Comparison of ENCODE assay signal across 9 cellular contexts in the genomic region with DNA sequence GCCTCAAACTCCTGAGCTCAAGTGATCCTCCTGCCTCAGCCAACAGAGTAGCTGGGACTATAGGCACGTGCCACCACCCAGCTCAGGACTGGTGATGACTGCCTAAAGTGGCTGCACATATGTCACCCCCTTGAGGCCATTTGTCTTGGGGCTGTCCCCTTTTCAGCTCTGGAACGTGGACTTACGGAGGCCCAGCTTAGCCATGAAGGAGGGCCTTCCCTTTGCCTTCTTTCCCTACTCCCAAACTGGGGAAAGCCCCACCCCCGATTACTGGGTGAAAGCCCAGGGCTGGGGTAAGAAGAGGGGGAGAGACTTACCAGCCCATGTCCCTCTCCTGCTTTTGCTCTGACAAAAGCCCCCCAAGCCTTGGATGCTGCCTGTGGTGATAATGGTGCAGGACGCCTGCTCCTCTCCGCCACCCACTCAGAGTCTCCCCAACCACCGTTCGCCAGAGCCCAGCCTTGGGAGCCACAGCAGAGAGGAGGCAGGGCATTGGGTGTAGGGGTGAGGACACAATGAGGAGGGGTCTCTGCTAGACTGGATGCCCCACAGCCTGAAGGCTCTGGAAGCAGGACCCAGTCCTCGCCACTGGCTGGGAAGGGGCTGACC. TPM values are rescaled to one million over a fixed set of nuclear protein-coding genes. Genes with fewer than 3 reads are reported as not detected.
DNase-seq lines count a peak whose midpoint lies in the region; ATAC-seq, FAIRE-seq and TF ChIP-seq lines count a peak whose summit lies in the region.
"Had no signal": no experiment of that assay in that cellular context is flagged by ENCODE, and none has a peak within 500 bp of the region (broad histone marks: within the 10 kb centered on the region; RNA-seq: fewer than 3 reads in every experiment).

No MANE protein-coding gene starts in this region.

- no TSS peak for BruUV-seq in GM12878 (replicated peaks; lab: Mats Ljungman, UMichigan)

- FAIRE-seq in GM12891 (lab: Jason Lieb, UNC) (peak; percentile 80), GM12878 (lab: Jason Lieb, UNC) (peak; percentile 78), small intestine (lab: Jason Lieb, UNC) (no peak)

- no peak for TF ChIP-seq RAD21 in GM12878 (IDR thresholded peaks at IDR 0.05; ENCODE audit: insufficient read depth, low read depth, low read length)

- DNase-seq in GM12891 (ENCODE audit: insufficient read length, low spot score) (no peak), NCI-H524 (lab: John Stamatoyannopoulos, UW) (peak; percentile 32 to 69), GM12878 (ENCODE audit: low read depth, low spot score) (no peak), posterior vena cava (ENCODE audit: low spot score) (peak; percentile 62), small intestine (no peak), RKO (ENCODE audit: low spot score) (no peak)
- DNase-seq: NCI-H345 had no signal

- RAD21 ChIA-PET in GM12878 (lab: Charles Lee; ENCODE audit: unreplicated experiment) = interaction anchor here (0.8 to 18.1 kb wide), 11 partner anchors 9 to 380 kb away, joined by 3 to 463 read pairs (median 4); a partner anchor contains a TSS

- SMC1A ChIA-PET in GM12878 (lab: Charles Lee; ENCODE audit: uncharacterized antibody, unreplicated experiment) = interaction anchor here (0.6 to 14.4 kb wide), 9 partner anchors 9 to 341 kb away, joined by 3 to 338 read pairs (median 4); a partner anchor contains a TSS

- TF ChIP-seq CTCF in GM12878 (IDR thresholded peaks at IDR 0.05 in 2 of 3, conservative IDR thresholded peaks at IDR 0.05 in 1 of 3; ENCODE audit: control insufficient read depth in 2 of 3, extremely low read depth in 1 of 3, insufficient read depth in 1 of 3, low read depth in 3 of 3, low read length in 3 of 3) = peak in 2 of 3 experiments; percentile 7 to 15; a peak in 1 of 6 replicates

- peak overlapping the region; percentile 89 for H3K27ac ChIP-seq in GM12878 (ENCODE audit: control insufficient read depth, insufficient read depth)
- peak overlapping the region in 1 of 2 donors; percentile 89 for H3K27ac ChIP-seq in small intestine (ENCODE audit: low read depth in 1 of 2, low read length in 1 of 2)

- TF ChIP-seq POLR2A in GM12891 (IDR thresholded peaks at IDR 0.05; ENCODE audit: low read depth, low read length) (no peak), GM12878 (IDR thresholded peaks at IDR 0.05; ENCODE audit: low read depth, low read length) (no peak)

- peaks cover 27% of the 10 kb centered on the region for H3K79me2 ChIP-seq in GM12878 (ENCODE audit: control insufficient read depth, insufficient read depth, low read length)

- 42% methylated on average over 9 of the region's 9 CpGs for WGBS in GM12878 (ENCODE audit: insufficient coverage, insufficient replicate concordance, low lambda C conversion rate, missing lambda C conversion rate)
- WGBS in small intestine, 3 donors = 75 to 77% (median 77%) methylated on average over 9 of the region's 9 CpGs

- H3K4me2 ChIP-seq in GM12878 (ENCODE audit: control insufficient read depth, insufficient read depth) = peak overlapping the region; percentile 95

- peaks cover 42% of the 10 kb centered on the region for H3K4me1 ChIP-seq in GM12878 (ENCODE audit: control insufficient read depth, insufficient read depth, low read length)
- H3K4me1 ChIP-seq in small intestine (ENCODE audit: control insufficient read depth in 2 of 2, insufficient read depth in 1 of 2, low read depth in 1 of 2, low read length in 1 of 2) = no peaks in the 10 kb centered on the region

- intact Hi-C loops in GM12878 (cut with micrococcal nuclease; ENCODE audit: unreplicated experiment) = loop anchor here (5.0 kb wide), 2 partner anchors 190 to 380 kb away; a partner anchor contains a TSS
- intact Hi-C loops in posterior vena cava (cut with DNase I) = no loop called here

- no peaks in the 10 kb centered on the region for H3K9me3 ChIP-seq in GM12878 (replicated peaks; ENCODE audit: control insufficient read depth, insufficient read depth, low read length)
- H3K9me3 ChIP-seq in small intestine (ENCODE audit: control insufficient read depth, low read depth) = no peaks in the 10 kb centered on the region

- peaks cover 7% of the 10 kb centered on the region in 2 experiments; a peak in 2 of 4 replicates for H3K36me3 ChIP-seq in GM12878 (ENCODE audit: control insufficient read depth in 2 of 2, insufficient read depth in 2 of 2, low read length in 1 of 2)
- H3K36me3 ChIP-seq in small intestine (ENCODE audit: control insufficient read depth in 2 of 2, insufficient read depth in 2 of 2, low read length in 2 of 2) = no peaks in the 10 kb centered on the region

- TF ChIP-seq EP300 in GM12878 (IDR thresholded peaks at IDR 0.05; ENCODE audit: borderline replicate concordance in 1 of 2, control insufficient read depth in 1 of 2, low read depth in 2 of 2, low read length in 2 of 2) = no peak

- peak overlapping the region; percentile 49 for H3K9ac ChIP-seq in GM12878 (ENCODE audit: control insufficient read depth, insufficient read depth, low read length)

- CTCF ChIA-PET in GM12878 (lab: Yijun Ruan, JAX) = interaction anchor here (0.6 to 14.4 kb wide), 9 partner anchors 8 to 119 kb away, joined by 3 to 535 read pairs (median 4); a partner anchor contains a TSS

- H3K27me3 ChIP-seq in GM12878 (replicated peaks in 1 of 2; ENCODE audit: control insufficient read depth in 2 of 2, insufficient read depth in 2 of 2, low read length in 1 of 2) = no peaks in the 10 kb centered on the region
- H3K27me3 ChIP-seq in small intestine (ENCODE audit: control insufficient read depth in 2 of 2, insufficient read depth in 2 of 2, low read length in 2 of 2) = no peaks in the 10 kb centered on the region

- POLR2A ChIA-PET in GM12878 (lab: Charles Lee) = interaction anchor here (0.7 to 9.5 kb wide), 8 partner anchors 8 to 173 kb away, joined by 3 to 161 read pairs (median 4); a partner anchor contains a TSS

- in situ Hi-C loops in GM12878 (cut with MboI) = no loop called here

- no peak overlapping the region for H3K4me3 ChIP-seq in GM12878
- H3K4me3 ChIP-seq in small intestine (ENCODE audit: low read depth in 1 of 2, low read length in 2 of 2) = no peak overlapping the region

- ATAC-seq in GM12878 (no peak), HG03457 (IDR thresholded peaks at IDR 0.05; ENCODE audit: unreplicated experiment) (no peak), GM19397 (IDR thresholded peaks at IDR 0.05; ENCODE audit: unreplicated experiment) (no peak)

- no peak overlapping the region for H2AFZ ChIP-seq in GM12878 (ENCODE audit: control insufficient read depth, low read depth, low read length)

- no peaks in the 10 kb centered on the region for H4K20me1 ChIP-seq in GM12878 (ENCODE audit: control insufficient read depth, insufficient read depth)

RNA-seq across cellular contexts. Expression of a gene that starts 2.5 kb away (rescaled TPM):
- polyA plus RNA-seq in GM12891 (2012; ENCODE audit: low read depth, missing spikeins) = 84.2 TPM
- total RNA-seq in GM12878 (2013; cell fraction: nucleolus; rRNA removed) = 404 and 419 TPM in 2 replicates
- total RNA-seq in GM12878 (2014; rRNA removed) = 212 and 227 TPM in 2 replicates
- total RNA-seq in GM12878 (2014; rRNA removed; fragmentation: Illumina TruSeq; extraction: Trizol) = 57.4 and 58.0 TPM in 2 replicates
- total RNA-seq in GM12878 (2021) = 181 and 194 TPM in 2 replicates
- polyA plus RNA-seq in GM12878 (2011; ENCODE audit: low read depth) = 22.1 TPM
- 47.5 and 84.3 TPM in 2 replicates for polyA plus RNA-seq in GM12878 (2011; rRNA removed)
- polyA plus RNA-seq in GM12878 (2011; cell fraction: cytosol; rRNA removed) = 146 and 184 TPM in 2 replicates
- polyA plus RNA-seq in GM12878 (2011; cell fraction: nucleus; rRNA removed) = 522 and 621 TPM in 2 replicates
- 61.4 and 155 TPM in 2 replicates for polyA plus RNA-seq in GM12878 (2012)
- 11.9 and 35.6 TPM in 2 replicates for polyA plus RNA-seq in GM12878 (2014; fragmentation: Illumina TruSeq; extraction: Trizol)
- polyA plus RNA-seq in GM12878 (2014; fragmentation: Nextera tagmentation; extraction: Ambion mirVana) = 10 to 100 TPM in 1 of 2 experiments, 1 to 10 TPM in 1; 9.7 to 34.6 TPM
- polyA plus RNA-seq in GM12878 (2014; rRNA removed) = 158 and 168 TPM in 2 replicates
- polyA plus RNA-seq in GM12878 (2016; fragmentation: Nextera tagmentation; extraction: Ambion mirVana) = 10 to 100 TPM; 10.2 to 56.4 TPM
- polyA minus RNA-seq in GM12878 (2011; rRNA and poly(A)+ RNA removed) = 98.2 and 232 TPM in 2 replicates
- polyA minus RNA-seq in GM12878 (2011; cell fraction: cytosol; rRNA and poly(A)+ RNA removed) = 87.6 and 111 TPM in 2 replicates
- polyA minus RNA-seq in GM12878 (2011; cell fraction: nucleus; rRNA and poly(A)+ RNA removed) = 636 and 718 TPM in 2 replicates
- total RNA-seq in posterior vena cava = 1 to 10 TPM; 3.5 to 3.8 TPM
- 1 to 10 TPM in 2 of 3 donors, under 1 TPM in 1; 0.45 to 5.1 (median 3.0) TPM for polyA plus RNA-seq in small intestine

RNA-seq across cellular contexts. Expression of a gene that starts 9.4 kb away (rescaled TPM):
- polyA plus RNA-seq in GM12891 (2012; ENCODE audit: low read depth, missing spikeins) = 1.7 TPM
- total RNA-seq in GM12878 (2013; cell fraction: nucleolus; rRNA removed) = 0.76 and 2.4 TPM in 2 replicates
- total RNA-seq in GM12878 (2014; rRNA removed) = 0.27 and 0.40 TPM in 2 replicates
- 0.54 TPM in 1 of 2 replicates, not detected in the other for total RNA-seq in GM12878 (2014; rRNA removed; fragmentation: Illumina TruSeq; extraction: Trizol)
- 0.43 and 1.0 TPM in 2 replicates for total RNA-seq in GM12878 (2021)
- 0.72 TPM for polyA plus RNA-seq in GM12878 (2011; ENCODE audit: low read depth)
- 0.10 and 0.37 TPM in 2 replicates for polyA plus RNA-seq in GM12878 (2011; rRNA removed)
- 0.34 and 0.53 TPM in 2 replicates for polyA plus RNA-seq in GM12878 (2011; cell fraction: cytosol; rRNA removed)
- 2.4 TPM in 2 replicates for polyA plus RNA-seq in GM12878 (2011; cell fraction: nucleus; rRNA removed)
- 1.3 and 2.0 TPM in 2 replicates for polyA plus RNA-seq in GM12878 (2012)
- 0.24 TPM in 1 of 2 replicates, not detected in the other for polyA plus RNA-seq in GM12878 (2014; fragmentation: Illumina TruSeq; extraction: Trizol)
- polyA plus RNA-seq in GM12878 (2014; fragmentation: Nextera tagmentation; extraction: Ambion mirVana) = not detected
- polyA plus RNA-seq in GM12878 (2014; rRNA removed) = 0.18 and 0.37 TPM in 2 replicates
- polyA plus RNA-seq in GM12878 (2016; fragmentation: Nextera tagmentation; extraction: Ambion mirVana) = not detected
- 0.52 and 0.95 TPM in 2 replicates for polyA minus RNA-seq in GM12878 (2011; rRNA and poly(A)+ RNA removed)
- polyA minus RNA-seq in GM12878 (2011; cell fraction: cytosol; rRNA and poly(A)+ RNA removed) = not detected in 2 replicates
- 0.77 TPM in 1 of 2 replicates, not detected in the other for polyA minus RNA-seq in GM12878 (2011; cell fraction: nucleus; rRNA and poly(A)+ RNA removed)
- total RNA-seq in posterior vena cava = not detected
- polyA plus RNA-seq in small intestine = not detected

RNA-seq across cellular contexts. Expression of a gene that starts 31.3 kb away (rescaled TPM):
- 0.18 TPM for polyA plus RNA-seq in GM12891 (2012; ENCODE audit: low read depth, missing spikeins)
- 0.31 TPM in 1 of 2 replicates, not detected in the other for total RNA-seq in GM12878 (2013; cell fraction: nucleolus; rRNA removed)
- total RNA-seq in GM12878 (2014; rRNA removed) (0.05 TPM in 1 of 2 replicates, not detected in the other), GM12878 (2014; rRNA removed; fragmentation: Illumina TruSeq; extraction: Trizol) (0.05 TPM in 1 of 2 replicates, not detected in the other), GM12878 (2021) (0.10 TPM in 1 of 2 replicates, not detected in the other), posterior vena cava (1 to 10 TPM; 4.1 to 7.1 TPM)
- not detected for polyA plus RNA-seq in GM12878 (2011; ENCODE audit: low read depth)
- polyA plus RNA-seq in GM12878 (2011; rRNA removed) (not detected in 2 replicates), GM12878 (2014; fragmentation: Illumina TruSeq; extraction: Trizol) (0.01 TPM in 1 of 2 replicates, not detected in the other), GM12878 (2014; fragmentation: Nextera tagmentation; extraction: Ambion mirVana) (under 1 TPM in 1 of 2 experiments, not detected in 1; 0.03 TPM), GM12878 (2014; rRNA removed) (0.05 and 0.09 TPM in 2 replicates), GM12878 (2016; fragmentation: Nextera tagmentation; extraction: Ambion mirVana) (not detected), small intestine (1 to 10 TPM in 1 of 3 donors, not detected in 2; 1.5 TPM)
- polyA plus RNA-seq in GM12878 (2011; cell fraction: cytosol; rRNA removed) = not detected in 2 replicates
- 0.79 and 0.84 TPM in 2 replicates for polyA plus RNA-seq in GM12878 (2011; cell fraction: nucleus; rRNA removed)
- polyA plus RNA-seq in GM12878 (2012) = 0.16 and 0.22 TPM in 2 replicates
- polyA minus RNA-seq in GM12878 (2011; rRNA and poly(A)+ RNA removed) = not detected in 2 replicates
- polyA minus RNA-seq in GM12878 (2011; cell fraction: cytosol; rRNA and poly(A)+ RNA removed) = not detected in 2 replicates
- 0.10 TPM in 1 of 2 replicates, not detected in the other for polyA minus RNA-seq in GM12878 (2011; cell fraction: nucleus; rRNA and poly(A)+ RNA removed)

Comparison
In these comparisons a context has a peak if more than half of its experiments do, and no peak if none do; other contexts are left out.
1. DNase-seq: peak in NCI-H524 (2 of 2) and posterior vena cava (single experiment); none in GM12891 (single experiment), GM12878 (single experiment), small intestine (single experiment) and RKO (single experiment).
2. RNA of a gene that starts 2.5 kb away (total RNA-seq): 57.4 to 419 TPM in GM12878; 3.5 to 3.8 TPM in posterior vena cava; every median in the first group is over 10 times any median in the second.